In the genomic region with DNA sequence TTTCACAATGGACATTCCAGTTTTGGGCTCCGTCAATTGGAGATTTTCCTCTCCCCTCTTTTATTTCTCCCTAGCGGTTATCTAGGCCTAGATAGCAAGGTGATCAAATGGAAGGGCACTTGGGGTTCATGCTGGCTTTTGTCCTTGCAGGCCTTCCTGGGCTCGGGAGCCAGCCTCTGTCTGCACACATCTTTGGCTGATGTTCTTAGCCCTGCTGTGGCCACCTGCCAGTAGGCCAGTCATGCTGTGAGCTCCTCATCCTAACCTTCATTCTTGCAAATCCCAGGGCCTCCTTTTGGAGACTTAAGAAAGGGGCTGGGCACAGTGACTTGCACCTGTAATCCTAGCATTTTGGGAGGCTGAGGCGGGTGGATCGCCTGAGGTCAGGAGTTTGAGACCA, we compare ENCODE assay signal across 28 cellular contexts. TPM values are rescaled to one million over a fixed set of nuclear protein-coding genes. Genes with fewer than 3 reads are reported as not detected.
"Had no signal": no experiment of that assay in that cellular context is flagged by ENCODE, and none has a peak within 500 bp of the region (broad histone marks: within the 10 kb centered on the region; RNA-seq: fewer than 3 reads in every experiment).

No MANE protein-coding gene starts in this region.

- H3K36me3 ChIP-seq: cardiac muscle cell, prostate gland, right atrium auricular region, suprapubic skin, transverse colon, uterus had no signal

- H3K27me3 ChIP-seq: cardiac muscle cell, esophagus muscularis mucosa, right atrium auricular region, suprapubic skin, transverse colon, uterus had no signal

- H3K27ac ChIP-seq: cardiac muscle cell, esophagus muscularis mucosa, prostate gland, right atrium auricular region, skin epidermis, suprapubic skin, transverse colon, uterus had no signal

- DNase-seq: activated CD4-positive, alpha-beta T cell treated with anti-CD3 and anti-CD28 coated beads for 36 hours; activated CD4-positive, alpha-beta T cell treated with anti-CD3 and anti-CD28 coated beads, Interleukin-2, amount 50 U/mL, for 48 hours; activated gamma-delta T cell treated with Interleukin-2 at 50 U/mL for 16 hours; amniotic stem cell; dermis blood vessel endothelial cell; effector memory CD4-positive, alpha-beta T cell; left ventricle myocardium superior; mesenchymal stem cell; naive B cell; stimulated activated CD4-positive, alpha-beta T cell treated with anti-CD3 and anti-CD28 coated beads, Interleukin-15, amount 100 ng/mL, for 24 hours; stimulated activated CD4-positive, alpha-beta T cell treated with anti-CD3 and anti-CD28 coated beads, Interleukin-2, amount 100 ng/mL, for 48 hours; stimulated activated naive CD8-positive, alpha-beta T cell treated with anti-CD3 and anti-CD28 coated beads, Interleukin-15, amount 100 ng/mL, for 72 hours; T-cell; uterus had no signal

- H3K4me3 ChIP-seq: cardiac muscle cell, esophagus muscularis mucosa, mucosa of descending colon, prostate gland, right atrium auricular region, skin epidermis, suprapubic skin, transverse colon, uterus had no signal

- ATAC-seq: activated CD4-positive, alpha-beta T cell treated with anti-CD3 and anti-CD28 coated beads for 36 hours; left ventricle myocardium superior; stimulated activated naive CD8-positive, alpha-beta T cell treated with anti-CD3 and anti-CD28 coated beads, Interleukin-15, amount 100 ng/mL, for 72 hours; T-cell; WTC11 had no signal

- H3K9me3 ChIP-seq: esophagus muscularis mucosa, mucosa of descending colon, prostate gland, right atrium auricular region, suprapubic skin, transverse colon, uterus had no signal

- H3K4me1 ChIP-seq: esophagus muscularis mucosa, prostate gland, right atrium auricular region, suprapubic skin, uterus had no signal

RNA-seq across cellular contexts. Expression of gene TIE1, which starts 13.5 kb away (rescaled TPM):
- total RNA-seq: activated CD4-positive, alpha-beta T cell treated with anti-CD3 and anti-CD28 coated beads for 36 hours; osteoblast had no signal

RNA-seq across cellular contexts. Expression of gene MPL, which starts 23.4 kb away (rescaled TPM):
- total RNA-seq: activated CD4-positive, alpha-beta T cell treated with anti-CD3 and anti-CD28 coated beads for 36 hours; activated T-helper 1 cell treated with anti-CD3 and anti-CD28 coated beads, Interleukin-12 subunit alpha, Interleukin-12 subunit beta, Interleukin-2, Interleukin-4 antibody, amounts not matched to agents 30 ng/mL and 10 ng/mL and 1 ng/mL, durations not matched to agents 14 hours and 24 hours and 36 hours; cardiac muscle cell; dermis blood vessel endothelial cell; fibroblast of villous mesenchyme; neural crest cell; osteoblast; prostate gland; suprapubic skin had no signal

RNA-seq across cellular contexts. Expression of gene C1orf210, which starts 28.9 kb away (rescaled TPM):
- total RNA-seq: activated CD4-positive, alpha-beta T cell treated with anti-CD3 and anti-CD28 coated beads for 36 hours; activated T-helper 1 cell treated with anti-CD3 and anti-CD28 coated beads, Interleukin-12 subunit alpha, Interleukin-12 subunit beta, Interleukin-2, Interleukin-4 antibody, amounts not matched to agents 30 ng/mL and 10 ng/mL and 1 ng/mL, durations not matched to agents 14 hours and 24 hours and 36 hours; dermis blood vessel endothelial cell; endothelial cell of umbilical vein; esophagus muscularis mucosa; fibroblast of villous mesenchyme; left ventricle myocardium superior; neural crest cell; osteoblast; right atrium auricular region had no signal

RNA-seq across cellular contexts. Expression of gene TMEM125, which starts 44.5 kb away (rescaled TPM):
- total RNA-seq: activated CD4-positive, alpha-beta T cell treated with anti-CD3 and anti-CD28 coated beads for 36 hours; activated T-helper 1 cell treated with anti-CD3 and anti-CD28 coated beads, Interleukin-12 subunit alpha, Interleukin-12 subunit beta, Interleukin-2, Interleukin-4 antibody, amounts not matched to agents 30 ng/mL and 10 ng/mL and 1 ng/mL, durations not matched to agents 14 hours and 24 hours and 36 hours; dermis blood vessel endothelial cell; endothelial cell of umbilical vein; left ventricle myocardium superior; osteoblast had no signal
